ENCODE assay signal across 19 cellular contexts in the genomic region with DNA sequence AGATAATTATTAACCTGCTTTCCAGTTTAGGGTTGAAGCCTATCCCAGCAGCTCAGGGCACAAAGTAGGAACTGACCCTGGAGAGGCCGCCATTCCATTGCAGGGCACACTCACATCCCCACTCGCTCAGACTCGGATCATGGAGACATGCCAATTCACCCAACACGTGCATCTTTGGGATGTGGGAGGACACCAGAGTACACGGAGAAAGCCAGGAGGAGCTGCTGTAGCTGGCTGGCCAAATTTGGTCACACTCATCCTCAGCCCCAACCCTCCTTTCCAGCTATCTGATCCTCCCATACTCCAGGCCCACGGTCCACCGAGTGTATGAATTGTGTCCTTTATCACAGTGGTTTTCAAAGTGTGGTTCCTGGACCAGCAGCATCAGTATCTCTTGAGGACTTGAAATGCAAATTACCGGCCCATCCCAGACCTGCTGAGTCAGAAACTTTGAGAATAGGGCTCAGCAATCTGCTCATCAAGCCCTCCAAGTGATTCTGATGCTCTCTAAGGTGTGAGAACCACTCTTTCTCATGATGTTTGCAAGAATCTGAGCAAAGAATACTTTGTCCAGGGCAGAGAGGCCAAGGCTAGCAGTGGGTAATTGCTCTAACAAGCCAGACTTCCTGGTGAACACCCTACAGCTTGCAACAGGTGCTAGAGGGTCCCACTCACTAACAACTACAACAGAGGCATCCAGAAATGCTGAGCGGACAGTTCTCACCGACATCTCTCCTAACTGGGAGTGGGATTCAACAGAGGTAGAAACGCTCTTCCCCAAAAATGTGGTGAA.
"Had no signal": no experiment of that assay in that cellular context is flagged by ENCODE, and none has a peak within 500 bp of the region (broad histone marks: within the 10 kb centered on the region; RNA-seq: fewer than 3 reads in every experiment).

No MANE protein-coding gene starts in this region.

- FAIRE-seq: TTC549, urothelium cell line had no signal

- ATAC-seq: activated CD4-positive, alpha-beta T cell treated with anti-CD3 and anti-CD28 coated beads for 36 hours; gastroesophageal sphincter; heart right ventricle; mucosa of descending colon; psoas muscle; right cardiac atrium had no signal

- H3K27ac ChIP-seq: colonic mucosa, gastroesophageal sphincter, heart right ventricle had no signal

- H3K36me3 ChIP-seq: colonic mucosa, gastroesophageal sphincter, heart right ventricle, thyroid gland had no signal

- H3K4me3 ChIP-seq: colonic mucosa, gastroesophageal sphincter, heart right ventricle, mucosa of descending colon, psoas muscle, thyroid gland had no signal

- H3K27me3 ChIP-seq: colonic mucosa, gastroesophageal sphincter, heart right ventricle, thyroid gland had no signal

- H3K9me3 ChIP-seq: colonic mucosa, gastroesophageal sphincter, heart right ventricle, mucosa of descending colon, psoas muscle, thyroid gland had no signal

- DNase-seq: activated CD4-positive, alpha-beta memory T cell treated with anti-CD3 and anti-CD28 coated beads for 36 hours; activated CD4-positive, alpha-beta T cell treated with anti-CD3 and anti-CD28 coated beads for 36 hours; activated naive CD4-positive, alpha-beta T cell treated with Interleukin-2 at 50 U/mL for 16 hours; activated naive CD8-positive, alpha-beta T cell treated with anti-CD3 and anti-CD28 coated beads, Interleukin-2, amount 10 ng/mL, durations not matched to agents 7 days and 5 days; colonic mucosa; erythroblast; heart right ventricle; immature natural killer cell; kidney glomerular epithelial cell; mucosa of descending colon; naive B cell; psoas muscle; right cardiac atrium; stimulated activated CD4-positive, alpha-beta T cell treated with anti-CD3 and anti-CD28 coated beads, Interleukin-2, amount 100 ng/mL, for 24 hours; stimulated activated naive CD4-positive, alpha-beta T cell treated with Interleukin-2 at 50 U/mL for 16 hours; thyroid gland had no signal
